In the genomic region with DNA sequence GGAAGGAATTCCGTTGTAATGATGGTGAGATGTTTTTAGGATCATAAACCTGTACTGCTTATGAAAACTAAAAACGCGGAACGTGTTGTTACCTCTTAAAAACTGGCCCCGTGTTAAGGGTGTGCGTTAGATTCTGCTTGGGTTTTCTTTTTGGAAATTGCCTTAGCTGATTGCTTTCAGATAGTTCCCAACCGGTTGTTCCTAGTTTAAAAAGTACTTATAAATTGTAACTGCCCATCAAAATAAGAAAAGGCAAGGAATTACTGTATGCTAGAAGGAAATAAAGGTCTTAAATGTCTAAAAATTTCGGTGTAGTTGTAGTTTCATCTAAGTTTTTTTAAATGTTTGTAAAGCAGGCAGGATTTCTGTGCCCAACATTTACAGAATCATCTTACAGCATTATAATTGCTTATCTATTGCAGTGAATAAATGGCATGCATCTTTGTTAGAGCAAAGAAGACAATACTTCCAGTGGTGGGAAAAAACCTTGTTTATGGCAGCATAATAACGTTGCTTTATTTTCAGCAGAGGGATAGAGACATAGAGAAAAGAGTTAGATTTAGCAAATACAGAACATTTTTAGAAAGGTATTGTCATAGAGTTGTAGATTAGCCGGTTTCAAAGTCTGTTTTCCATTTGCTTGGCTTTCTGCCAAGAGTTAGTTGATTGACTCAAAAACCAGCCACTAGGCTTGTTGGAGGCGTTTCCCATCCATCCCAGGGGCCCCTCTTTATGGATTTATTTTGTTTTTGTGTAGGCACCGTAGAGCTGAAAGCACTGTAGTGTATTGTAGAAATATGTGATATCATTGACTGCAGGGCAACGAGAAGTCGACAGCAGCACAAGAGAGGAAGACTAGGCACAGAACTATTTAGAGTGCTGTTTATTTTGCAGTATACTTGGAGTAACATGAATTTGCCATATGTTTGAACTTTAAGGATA, we compare ENCODE assay signal across 1 cellular context.
TF ChIP-seq lines count a peak whose summit lies in the region.

No MANE protein-coding gene starts in this region.

TF ChIP-seq in K562, 482 proteins besides CTCF, POLR2A, EP300 and RAD21 (continued from another document):
- TF ChIP-seq, protein P1, sequence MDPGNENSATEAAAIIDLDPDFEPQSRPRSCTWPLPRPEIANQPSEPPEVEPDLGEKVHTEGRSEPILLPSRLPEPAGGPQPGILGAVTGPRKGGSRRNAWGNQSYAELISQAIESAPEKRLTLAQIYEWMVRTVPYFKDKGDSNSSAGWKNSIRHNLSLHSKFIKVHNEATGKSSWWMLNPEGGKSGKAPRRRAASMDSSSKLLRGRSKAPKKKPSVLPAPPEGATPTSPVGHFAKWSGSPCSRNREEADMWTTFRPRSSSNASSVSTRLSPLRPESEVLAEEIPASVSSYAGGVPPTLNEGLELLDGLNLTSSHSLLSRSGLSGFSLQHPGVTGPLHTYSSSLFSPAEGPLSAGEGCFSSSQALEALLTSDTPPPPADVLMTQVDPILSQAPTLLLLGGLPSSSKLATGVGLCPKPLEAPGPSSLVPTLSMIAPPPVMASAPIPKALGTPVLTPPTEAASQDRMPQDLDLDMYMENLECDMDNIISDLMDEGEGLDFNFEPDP (CRISPR knock-in tag; IDR thresholded peaks at IDR 0.05), result no peak
- no peak for TF ChIP-seq TCFL5 (CRISPR knock-in tag; conservative IDR thresholded peaks at IDR 0.05)
- peak; percentile 62 for TF ChIP-seq NFYB (IDR thresholded peaks at IDR 0.05; ENCODE audit: extremely low read depth, insufficient read length)
- TF ChIP-seq SRSF7 (optimal IDR thresholded peaks at IDR 0.05; ENCODE audit: low read depth, low read length), result no peak
- peak in 1 of 2 experiments; percentile 10; a peak in 1 of 4 replicates for TF ChIP-seq FOXK2 (conservative IDR thresholded peaks at IDR 0.05 in 1 of 2, IDR thresholded peaks at IDR 0.05 in 1 of 2; ENCODE audit: low read depth in 2 of 2)
- no peak for TF ChIP-seq ESRRB (CRISPR knock-in tag; IDR thresholded peaks at IDR 0.05; ENCODE audit: borderline replicate concordance)
- TF ChIP-seq, protein P2, sequence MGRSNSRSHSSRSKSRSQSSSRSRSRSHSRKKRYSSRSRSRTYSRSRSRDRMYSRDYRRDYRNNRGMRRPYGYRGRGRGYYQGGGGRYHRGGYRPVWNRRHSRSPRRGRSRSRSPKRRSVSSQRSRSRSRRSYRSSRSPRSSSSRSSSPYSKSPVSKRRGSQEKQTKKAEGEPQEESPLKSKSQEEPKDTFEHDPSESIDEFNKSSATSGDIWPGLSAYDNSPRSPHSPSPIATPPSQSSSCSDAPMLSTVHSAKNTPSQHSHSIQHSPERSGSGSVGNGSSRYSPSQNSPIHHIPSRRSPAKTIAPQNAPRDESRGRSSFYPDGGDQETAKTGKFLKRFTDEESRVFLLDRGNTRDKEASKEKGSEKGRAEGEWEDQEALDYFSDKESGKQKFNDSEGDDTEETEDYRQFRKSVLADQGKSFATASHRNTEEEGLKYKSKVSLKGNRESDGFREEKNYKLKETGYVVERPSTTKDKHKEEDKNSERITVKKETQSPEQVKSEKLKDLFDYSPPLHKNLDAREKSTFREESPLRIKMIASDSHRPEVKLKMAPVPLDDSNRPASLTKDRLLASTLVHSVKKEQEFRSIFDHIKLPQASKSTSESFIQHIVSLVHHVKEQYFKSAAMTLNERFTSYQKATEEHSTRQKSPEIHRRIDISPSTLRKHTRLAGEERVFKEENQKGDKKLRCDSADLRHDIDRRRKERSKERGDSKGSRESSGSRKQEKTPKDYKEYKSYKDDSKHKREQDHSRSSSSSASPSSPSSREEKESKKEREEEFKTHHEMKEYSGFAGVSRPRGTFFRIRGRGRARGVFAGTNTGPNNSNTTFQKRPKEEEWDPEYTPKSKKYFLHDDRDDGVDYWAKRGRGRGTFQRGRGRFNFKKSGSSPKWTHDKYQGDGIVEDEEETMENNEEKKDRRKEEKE (IDR thresholded peaks at IDR 0.05; ENCODE audit: borderline replicate concordance in 1 of 2, control insufficient read depth in 1 of 2, low read depth in 2 of 2, low read length in 1 of 2), result peak in 1 of 2 experiments; percentile 15; a peak in 1 of 4 replicates
- no peak for TF ChIP-seq STAT5A (IDR thresholded peaks at IDR 0.05; ENCODE audit: borderline replicate concordance, low read length)
- TF ChIP-seq, protein P3, sequence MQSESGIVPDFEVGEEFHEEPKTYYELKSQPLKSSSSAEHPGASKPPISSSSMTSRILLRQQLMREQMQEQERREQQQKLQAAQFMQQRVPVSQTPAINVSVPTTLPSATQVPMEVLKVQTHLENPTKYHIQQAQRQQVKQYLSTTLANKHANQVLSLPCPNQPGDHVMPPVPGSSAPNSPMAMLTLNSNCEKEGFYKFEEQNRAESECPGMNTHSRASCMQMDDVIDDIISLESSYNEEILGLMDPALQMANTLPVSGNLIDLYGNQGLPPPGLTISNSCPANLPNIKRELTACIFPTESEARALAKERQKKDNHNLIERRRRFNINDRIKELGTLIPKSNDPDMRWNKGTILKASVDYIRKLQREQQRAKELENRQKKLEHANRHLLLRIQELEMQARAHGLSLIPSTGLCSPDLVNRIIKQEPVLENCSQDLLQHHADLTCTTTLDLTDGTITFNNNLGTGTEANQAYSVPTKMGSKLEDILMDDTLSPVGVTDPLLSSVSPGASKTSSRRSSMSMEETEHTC (IDR thresholded peaks at IDR 0.05), result no peak
- TF ChIP-seq SUPT5H (IDR thresholded peaks at IDR 0.05), result no peak
- TF ChIP-seq ZNF77 (CRISPR knock-in tag; IDR thresholded peaks at IDR 0.05), result no peak
- TF ChIP-seq, protein P4, sequence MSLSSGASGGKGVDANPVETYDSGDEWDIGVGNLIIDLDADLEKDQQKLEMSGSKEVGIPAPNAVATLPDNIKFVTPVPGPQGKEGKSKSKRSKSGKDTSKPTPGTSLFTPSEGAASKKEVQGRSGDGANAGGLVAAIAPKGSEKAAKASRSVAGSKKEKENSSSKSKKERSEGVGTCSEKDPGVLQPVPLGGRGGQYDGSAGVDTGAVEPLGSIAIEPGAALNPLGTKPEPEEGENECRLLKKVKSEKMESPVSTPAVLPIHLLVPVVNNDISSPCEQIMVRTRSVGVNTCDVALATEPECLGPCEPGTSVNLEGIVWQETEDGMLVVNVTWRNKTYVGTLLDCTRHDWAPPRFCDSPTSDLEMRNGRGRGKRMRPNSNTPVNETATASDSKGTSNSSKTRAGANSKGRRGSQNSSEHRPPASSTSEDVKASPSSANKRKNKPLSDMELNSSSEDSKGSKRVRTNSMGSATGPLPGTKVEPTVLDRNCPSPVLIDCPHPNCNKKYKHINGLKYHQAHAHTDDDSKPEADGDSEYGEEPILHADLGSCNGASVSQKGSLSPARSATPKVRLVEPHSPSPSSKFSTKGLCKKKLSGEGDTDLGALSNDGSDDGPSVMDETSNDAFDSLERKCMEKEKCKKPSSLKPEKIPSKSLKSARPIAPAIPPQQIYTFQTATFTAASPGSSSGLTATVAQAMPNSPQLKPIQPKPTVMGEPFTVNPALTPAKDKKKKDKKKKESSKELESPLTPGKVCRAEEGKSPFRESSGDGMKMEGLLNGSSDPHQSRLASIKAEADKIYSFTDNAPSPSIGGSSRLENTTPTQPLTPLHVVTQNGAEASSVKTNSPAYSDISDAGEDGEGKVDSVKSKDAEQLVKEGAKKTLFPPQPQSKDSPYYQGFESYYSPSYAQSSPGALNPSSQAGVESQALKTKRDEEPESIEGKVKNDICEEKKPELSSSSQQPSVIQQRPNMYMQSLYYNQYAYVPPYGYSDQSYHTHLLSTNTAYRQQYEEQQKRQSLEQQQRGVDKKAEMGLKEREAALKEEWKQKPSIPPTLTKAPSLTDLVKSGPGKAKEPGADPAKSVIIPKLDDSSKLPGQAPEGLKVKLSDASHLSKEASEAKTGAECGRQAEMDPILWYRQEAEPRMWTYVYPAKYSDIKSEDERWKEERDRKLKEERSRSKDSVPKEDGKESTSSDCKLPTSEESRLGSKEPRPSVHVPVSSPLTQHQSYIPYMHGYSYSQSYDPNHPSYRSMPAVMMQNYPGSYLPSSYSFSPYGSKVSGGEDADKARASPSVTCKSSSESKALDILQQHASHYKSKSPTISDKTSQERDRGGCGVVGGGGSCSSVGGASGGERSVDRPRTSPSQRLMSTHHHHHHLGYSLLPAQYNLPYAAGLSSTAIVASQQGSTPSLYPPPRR (CRISPR knock-in tag; IDR thresholded peaks at IDR 0.05; ENCODE audit: borderline replicate concordance), result 0 out of 2 replicates have a peak, but pooled peaks have one; percentile 31
- no peak for TF ChIP-seq RFX5 (IDR thresholded peaks at IDR 0.05; ENCODE audit: low read depth, low read length)
- TF ChIP-seq ATF1 (CRISPR knock-in tag; IDR thresholded peaks at IDR 0.05), result no peak
- TF ChIP-seq ATF1 (tag; IDR thresholded peaks at IDR 0.05), result no peak
- TF ChIP-seq ZNF224 (CRISPR knock-in tag; IDR thresholded peaks at IDR 0.05), result no peak
- TF ChIP-seq, protein P5, sequence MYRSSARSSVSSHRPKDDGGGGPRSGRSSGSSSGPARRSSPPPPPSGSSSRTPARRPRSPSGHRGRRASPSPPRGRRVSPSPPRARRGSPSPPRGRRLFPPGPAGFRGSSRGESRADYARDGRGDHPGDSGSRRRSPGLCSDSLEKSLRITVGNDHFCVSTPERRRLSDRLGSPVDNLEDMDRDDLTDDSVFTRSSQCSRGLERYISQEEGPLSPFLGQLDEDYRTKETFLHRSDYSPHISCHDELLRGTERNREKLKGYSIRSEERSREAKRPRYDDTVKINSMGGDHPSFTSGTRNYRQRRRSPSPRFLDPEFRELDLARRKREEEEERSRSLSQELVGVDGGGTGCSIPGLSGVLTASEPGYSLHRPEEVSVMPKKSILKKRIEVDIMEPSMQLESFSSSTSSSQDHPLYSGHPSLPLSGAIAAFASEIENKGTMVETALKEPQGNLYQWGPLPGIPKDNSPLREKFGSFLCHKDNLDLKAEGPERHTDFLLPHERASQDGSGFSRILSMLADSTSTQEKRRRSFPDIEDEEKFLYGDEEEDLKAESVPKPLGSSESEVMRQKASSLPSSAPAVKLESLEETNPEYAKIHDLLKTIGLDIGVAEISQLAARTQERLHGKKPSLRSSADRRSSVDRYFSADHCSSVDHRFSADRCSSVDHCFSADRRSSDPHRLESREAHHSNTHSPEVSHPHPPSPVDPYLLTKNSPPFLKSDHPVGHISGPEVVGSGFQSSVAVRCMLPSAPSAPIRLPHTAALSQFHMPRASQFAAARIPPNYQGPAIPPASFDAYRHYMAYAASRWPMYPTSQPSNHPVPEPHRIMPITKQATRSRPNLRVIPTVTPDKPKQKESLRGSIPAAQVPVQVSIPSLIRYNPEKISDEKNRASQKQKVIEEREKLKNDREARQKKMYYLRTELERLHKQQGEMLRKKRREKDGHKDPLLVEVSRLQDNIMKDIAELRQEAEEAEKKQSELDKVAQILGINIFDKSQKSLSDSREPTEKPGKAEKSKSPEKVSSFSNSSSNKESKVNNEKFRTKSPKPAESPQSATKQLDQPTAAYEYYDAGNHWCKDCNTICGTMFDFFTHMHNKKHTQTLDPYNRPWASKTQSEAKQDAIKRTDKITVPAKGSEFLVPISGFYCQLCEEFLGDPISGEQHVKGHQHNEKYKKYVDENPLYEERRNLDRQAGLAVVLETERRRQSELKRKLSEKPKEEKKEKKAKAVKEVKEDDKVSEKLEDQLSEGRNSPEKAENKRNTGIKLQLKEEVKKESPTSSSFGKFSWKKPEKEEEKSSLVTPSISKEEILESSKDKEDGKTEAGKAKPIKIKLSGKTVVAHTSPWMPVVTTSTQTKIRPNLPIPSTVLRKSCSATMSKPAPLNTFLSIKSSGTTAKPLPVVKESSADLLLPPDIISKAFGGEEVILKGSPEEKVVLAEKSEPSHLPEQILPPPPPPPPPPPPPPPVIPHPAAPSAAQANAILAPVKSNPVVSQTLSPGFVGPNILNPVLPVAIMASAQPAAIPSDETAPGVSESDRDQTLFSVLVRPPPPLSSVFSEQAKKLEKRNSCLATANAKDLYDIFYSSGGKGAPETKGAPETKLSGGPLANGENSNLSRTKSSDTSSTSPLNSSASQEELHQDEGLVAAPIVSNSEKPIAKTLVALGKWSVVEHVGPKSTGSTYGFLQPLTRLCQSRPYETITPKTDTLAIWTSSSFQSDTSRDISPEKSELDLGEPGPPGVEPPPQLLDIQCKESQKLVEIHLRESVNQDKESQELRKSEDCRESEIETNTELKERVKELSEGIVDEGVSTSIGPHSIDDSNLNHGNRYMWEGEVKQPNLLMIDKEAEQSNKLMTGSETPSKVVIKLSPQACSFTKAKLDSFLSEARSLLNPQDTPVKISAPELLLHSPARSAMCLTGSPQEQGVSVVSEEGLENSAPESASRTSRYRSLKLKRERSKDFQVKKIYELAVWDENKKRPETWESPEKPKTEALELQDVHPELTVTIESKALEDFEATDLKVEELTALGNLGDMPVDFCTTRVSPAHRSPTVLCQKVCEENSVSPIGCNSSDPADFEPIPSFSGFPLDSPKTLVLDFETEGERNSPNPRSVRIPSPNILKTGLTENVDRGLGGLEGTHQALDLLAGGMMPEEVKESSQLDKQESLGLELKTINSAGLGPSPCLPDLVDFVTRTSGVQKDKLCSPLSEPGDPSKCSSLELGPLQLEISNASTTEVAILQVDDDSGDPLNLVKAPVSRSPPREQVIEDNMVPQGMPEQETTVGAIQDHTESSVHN (IDR thresholded peaks at IDR 0.05; ENCODE audit: borderline replicate concordance in 1 of 2, low read depth in 1 of 2), result peak in 1 of 2 experiments; percentile 89; a peak in 1 of 4 replicates
- TF ChIP-seq TBL1XR1 (IDR thresholded peaks at IDR 0.05; ENCODE audit: low read length in 2 of 2), result no peak
- TF ChIP-seq CBX8 (IDR thresholded peaks at IDR 0.05; ENCODE audit: borderline replicate concordance, extremely low read depth, low read depth, low read length, poor library complexity, severe bottlenecking), result no peak
